ENCODE assay signal across 32 cellular contexts in the genomic region with DNA sequence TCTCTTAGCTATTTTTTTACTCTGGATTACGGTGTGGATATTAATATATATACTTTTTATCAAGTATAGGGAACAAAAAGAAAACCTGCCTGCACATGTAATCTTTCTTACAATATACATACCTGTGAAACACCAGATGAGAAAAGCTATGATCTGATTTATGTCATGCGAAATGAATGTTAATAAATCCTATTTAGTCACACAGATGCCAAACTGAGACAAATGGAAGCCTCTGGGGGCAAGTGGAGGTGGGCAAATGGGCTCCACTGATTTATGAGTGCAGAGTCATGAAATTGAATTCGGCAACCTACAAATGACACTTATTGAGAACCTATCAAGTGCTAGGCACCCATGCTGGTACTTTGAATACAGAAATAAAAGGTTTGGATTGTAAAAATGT.
"Had no signal": no experiment of that assay in that cellular context is flagged by ENCODE, and none has a peak within 500 bp of the region (broad histone marks: within the 10 kb centered on the region; RNA-seq: fewer than 3 reads in every experiment).

No MANE protein-coding gene starts in this region.

- H3K9me3 Mint-ChIP-seq: naive B cell; neural progenitor cell; stimulated activated naive B cell treated with anti-CD40 and anti-IgM and Interleukin-4, amounts not matched to agents 10 μg/mL and 1 μg/mL and 100 μg/mL, for 72 hours had no signal

- ATAC-seq: left colon; left lung; lower lobe of right lung; natural killer cell; right lobe of liver; stimulated activated naive B cell treated with anti-CD40 and anti-IgM and Interleukin-4, amounts not matched to agents 10 μg/mL and 1 μg/mL and 100 μg/mL, for 72 hours; stimulated activated naive CD8-positive, alpha-beta T cell treated with anti-CD3 and anti-CD28 coated beads, Interleukin-15, Interleukin-2, amounts not matched to agents 100 U/mL and 50 U/mL, for 24 hours had no signal

- H3K36me3 Mint-ChIP-seq: immature natural killer cell; naive B cell; natural killer cell; neural progenitor cell; stimulated activated naive B cell treated with anti-CD40 and anti-IgM and Interleukin-4, amounts not matched to agents 10 μg/mL and 1 μg/mL and 100 μg/mL, for 72 hours had no signal

- H3K4me3 Mint-ChIP-seq: immature natural killer cell; naive B cell; natural killer cell; nephron progenitor cell; neural progenitor cell; stimulated activated naive B cell treated with anti-CD40 and anti-IgM and Interleukin-4, amounts not matched to agents 10 μg/mL and 1 μg/mL and 100 μg/mL, for 72 hours had no signal

- H3K27me3 ChIP-seq: left lung, neural progenitor cell, neutrophil, ovary, right atrium auricular region, right lobe of liver, stomach, testis, thyroid gland, transverse colon, upper lobe of left lung, vagina had no signal

- H3K9me3 ChIP-seq: left lung, lower lobe of right lung, neutrophil, ovary, right atrium auricular region, right lobe of liver, stomach, testis, thyroid gland, transverse colon, upper lobe of left lung, vagina had no signal

- FAIRE-seq: islet of Langerhans, kidney had no signal

- H3K4me1 ChIP-seq: left lung, lower lobe of right lung, neural progenitor cell, right atrium auricular region, right lobe of liver, testis, thyroid gland, transverse colon, upper lobe of left lung, vagina had no signal

- H2AFZ ChIP-seq: neural progenitor cell had no signal

- H3K27me3 Mint-ChIP-seq: progenitor cell of endocrine pancreas had no signal

- H3K4me2 ChIP-seq: neural progenitor cell, smooth muscle cell had no signal

- DNase-seq: hypothalamus; immature natural killer cell; kidney; left colon; left lung; lower lobe of right lung; mammary epithelial cell; mesenchymal stem cell; naive B cell; natural killer cell; nephron progenitor cell; occipital lobe; ovary; right lobe of liver; stimulated activated CD4-positive, alpha-beta T cell treated with anti-CD3 and anti-CD28 coated beads, Interleukin-1b, Interleukin-23, amount 100 ng/mL, for 48 hours; stimulated activated CD4-positive, alpha-beta T cell treated with anti-CD3 and anti-CD28 coated beads, Interleukin-2, amount 100 ng/mL, for 48 hours; stimulated activated CD4-positive, alpha-beta T cell treated with anti-CD3 and anti-CD28 coated beads, Interleukin-4, amount 100 ng/mL, for 4 hours; stimulated activated CD8-positive, alpha-beta memory T cell treated with anti-CD3 and anti-CD28 coated beads, Interleukin-4, amount 100 ng/mL, for 48 hours; stimulated activated naive B cell treated with anti-CD40 and anti-IgM and Interleukin-4, amounts not matched to agents 10 μg/mL and 1 μg/mL and 100 μg/mL, for 72 hours; stimulated activated naive CD8-positive, alpha-beta T cell treated with anti-CD3 and anti-CD28 coated beads, Interleukin-15, Interleukin-2, amounts not matched to agents 100 U/mL and 50 U/mL, for 24 hours; stomach; testis; thyroid gland; transverse colon; upper lobe of left lung had no signal

- H3K27ac Mint-ChIP-seq: immature natural killer cell; naive B cell; natural killer cell; nephron progenitor cell; neural progenitor cell; progenitor cell of endocrine pancreas; stimulated activated naive B cell treated with anti-CD40 and anti-IgM and Interleukin-4, amounts not matched to agents 10 μg/mL and 1 μg/mL and 100 μg/mL, for 72 hours had no signal

- H3K36me3 ChIP-seq: left lung, lower lobe of right lung, neural progenitor cell, neutrophil, ovary, right atrium auricular region, right lobe of liver, stomach, thyroid gland, transverse colon, upper lobe of left lung, vagina had no signal

- H3K4me1 Mint-ChIP-seq: immature natural killer cell; naive B cell; natural killer cell; neural progenitor cell; stimulated activated naive B cell treated with anti-CD40 and anti-IgM and Interleukin-4, amounts not matched to agents 10 μg/mL and 1 μg/mL and 100 μg/mL, for 72 hours had no signal

- H3K9ac ChIP-seq: neural progenitor cell had no signal

- H3K27ac ChIP-seq: left lung, lower lobe of right lung, neural progenitor cell, neutrophil, ovary, right atrium auricular region, right lobe of liver, stomach, testis, thyroid gland, transverse colon, upper lobe of left lung, vagina had no signal

- H3K4me3 ChIP-seq: left lung, lower lobe of right lung, neural progenitor cell, ovary, right atrium auricular region, right lobe of liver, smooth muscle cell, stomach, testis, thyroid gland, transverse colon, upper lobe of left lung, vagina had no signal
